In the genomic region with DNA sequence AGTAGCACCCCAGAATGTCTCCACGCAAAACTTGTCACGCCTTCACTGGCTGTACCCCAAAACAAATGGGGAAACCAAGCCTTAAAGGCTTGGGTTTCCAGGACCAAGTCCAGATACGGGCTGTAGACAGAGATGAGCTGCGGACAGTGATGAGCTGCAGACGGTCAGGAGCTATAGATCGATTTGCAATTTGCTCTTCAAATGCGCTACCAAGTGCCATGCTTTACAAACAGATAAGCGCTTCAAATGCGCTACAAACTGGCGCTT, we compare ENCODE assay signal across 8 cellular contexts. TPM values are rescaled to one million over a fixed set of nuclear protein-coding genes. Genes with fewer than 3 reads are reported as not detected.
DNase-seq lines count a peak whose midpoint lies in the region; ATAC-seq and TF ChIP-seq lines count a peak whose summit lies in the region.

No MANE protein-coding gene starts in this region.

- TF ChIP-seq EP300 in Ishikawa (IDR thresholded peaks at IDR 0.05; ENCODE audit: borderline replicate concordance) = peak; percentile 3; the same call in 1 of the 2 replicates

- peaks cover 22% of the 10 kb centered on the region for H3K4me1 Mint-ChIP-seq in dendritic cell treated with granulocyte-macrophage colony-stimulating factor and Interleukin-4, amounts not matched to agents 40 ng/mL and 50 ng/mL, for 4 days (ENCODE audit: low read depth)
- H3K4me1 Mint-ChIP-seq in natural killer cell treated with Interleukin-12 subunit alpha and Interleukin-12 subunit beta and Interleukin-15 and Interleukin-18, amount 100 ng/mL, for 72 hours (ENCODE audit: low read depth in 2 of 2) = peaks cover 14 to 19% of the 10 kb centered on the region in 2 donors

- peak overlapping the region; percentile 63 for H3K4me3 ChIP-seq in AG09309 (ENCODE audit: control insufficient read depth, low read depth, low read length)

- H3K9me3 Mint-ChIP-seq in dendritic cell treated with granulocyte-macrophage colony-stimulating factor and Interleukin-4, amounts not matched to agents 40 ng/mL and 50 ng/mL, for 4 days = peaks cover 13% of the 10 kb centered on the region
- H3K9me3 Mint-ChIP-seq in natural killer cell treated with Interleukin-12 subunit alpha and Interleukin-12 subunit beta and Interleukin-15 and Interleukin-18, amount 100 ng/mL, for 72 hours = no peaks in the 10 kb centered on the region

- no peak overlapping the region for H3K27ac Mint-ChIP-seq in dendritic cell treated with granulocyte-macrophage colony-stimulating factor and Interleukin-4, amounts not matched to agents 40 ng/mL and 50 ng/mL, for 4 days
- H3K27ac Mint-ChIP-seq in natural killer cell treated with Interleukin-12 subunit alpha and Interleukin-12 subunit beta and Interleukin-15 and Interleukin-18, amount 100 ng/mL, for 72 hours = no peak overlapping the region

- H3K36me3 Mint-ChIP-seq in dendritic cell treated with granulocyte-macrophage colony-stimulating factor and Interleukin-4, amounts not matched to agents 40 ng/mL and 50 ng/mL, for 4 days (ENCODE audit: low read depth) = no peaks in the 10 kb centered on the region
- no peaks in the 10 kb centered on the region for H3K36me3 Mint-ChIP-seq in natural killer cell treated with Interleukin-12 subunit alpha and Interleukin-12 subunit beta and Interleukin-15 and Interleukin-18, amount 100 ng/mL, for 72 hours

- intact Hi-C loops in dendritic cell treated with granulocyte-macrophage colony-stimulating factor and Interleukin-4, amounts not matched to agents 40 ng/mL and 50 ng/mL, for 4 days (cut with micrococcal nuclease) = loop anchor here (2.0 kb wide), 1 partner anchor 148 kb away; the partner anchor contains the start of gene CASD1

- ATAC-seq in natural killer cell treated with Interleukin-12 subunit alpha and Interleukin-12 subunit beta and Interleukin-15 and Interleukin-18, amount 100 ng/mL, for 72 hours = no peak
- ATAC-seq in GM18511 (IDR thresholded peaks at IDR 0.05; ENCODE audit: unreplicated experiment) (no peak), GM18909 (IDR thresholded peaks at IDR 0.05; ENCODE audit: poor library complexity, unreplicated experiment) (no peak)

- TF ChIP-seq CTCF in AG09309 (IDR thresholded peaks at IDR 0.05; ENCODE audit: control insufficient read depth, insufficient read depth, low read depth, low read length, missing control alignments) = no peak

- TF ChIP-seq RAD21 in Ishikawa (IDR thresholded peaks at IDR 0.05; ENCODE audit: low read depth) = no peak

- peak overlapping the region; percentile 13 for H3K4me3 Mint-ChIP-seq in dendritic cell treated with granulocyte-macrophage colony-stimulating factor and Interleukin-4, amounts not matched to agents 40 ng/mL and 50 ng/mL, for 4 days
- H3K4me3 Mint-ChIP-seq in natural killer cell treated with Interleukin-12 subunit alpha and Interleukin-12 subunit beta and Interleukin-15 and Interleukin-18, amount 100 ng/mL, for 72 hours = peak overlapping the region; percentile 81

- DNase-seq in AG09309 (ENCODE audit: low read depth) (no peak), NCI-H146 (lab: John Stamatoyannopoulos, UW) (no peak), COR-L47 (lab: John Stamatoyannopoulos, UW) (no peak)
- no peak for DNase-seq in natural killer cell treated with Interleukin-12 subunit alpha and Interleukin-12 subunit beta and Interleukin-15 and Interleukin-18, amount 100 ng/mL, for 72 hours (ENCODE audit: low spot score)

- peaks cover 37% of the 10 kb centered on the region for H3K27me3 Mint-ChIP-seq in dendritic cell treated with granulocyte-macrophage colony-stimulating factor and Interleukin-4, amounts not matched to agents 40 ng/mL and 50 ng/mL, for 4 days
- peaks cover 14 to 19% of the 10 kb centered on the region in 2 donors for H3K27me3 Mint-ChIP-seq in natural killer cell treated with Interleukin-12 subunit alpha and Interleukin-12 subunit beta and Interleukin-15 and Interleukin-18, amount 100 ng/mL, for 72 hours

TF ChIP-seq in Ishikawa, 13 proteins besides CTCF, POLR2A, EP300 and RAD21:
- TF ChIP-seq TAF1 (IDR thresholded peaks at IDR 0.05; ENCODE audit: low read depth) (no peak), ZBTB7A (IDR thresholded peaks at IDR 0.05; ENCODE audit: low read depth) (0 out of 2 replicates have a peak, but pooled peaks have one; percentile 11)

RNA-seq across cellular contexts. Expression of gene SGCE, which starts 0.7 kb away (rescaled TPM):
- total RNA-seq in natural killer cell treated with Interleukin-12 subunit alpha and Interleukin-12 subunit beta and Interleukin-15 and Interleukin-18, amount 100 ng/mL, for 72 hours = 1 to 10 TPM; 1.0 to 2.2 TPM
